In the genomic region with DNA sequence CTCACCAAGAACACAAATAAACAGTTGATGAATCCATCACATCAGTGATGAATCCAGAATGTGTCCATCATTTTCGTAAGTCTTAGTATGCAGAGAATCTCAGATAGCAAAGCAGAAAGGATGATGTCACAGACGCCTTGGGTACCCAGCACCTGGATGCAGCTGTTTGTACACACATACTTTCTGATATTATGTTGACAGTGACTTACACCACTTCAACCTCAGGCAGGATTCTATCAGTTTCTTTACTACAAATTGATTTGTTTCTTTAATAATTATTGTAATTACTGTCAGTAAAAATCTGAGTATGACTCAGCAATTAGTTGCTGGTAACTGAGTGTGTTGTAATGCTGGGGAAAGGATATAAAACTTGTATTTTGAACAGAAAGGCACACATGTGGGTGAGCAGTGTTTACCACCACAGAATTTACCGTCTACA, we compare ENCODE assay signal across 14 cellular contexts.
A peak's percentile ranks its signal among the peaks of the same experiment; 100 is the strongest.
DNase-seq lines count a peak whose midpoint lies in the region; ATAC-seq and TF ChIP-seq lines count a peak whose summit lies in the region.
"Had no signal": no experiment of that assay in that cellular context is flagged by ENCODE, and none has a peak within 500 bp of the region (broad histone marks: within the 10 kb centered on the region; RNA-seq: fewer than 3 reads in every experiment).

No MANE protein-coding gene starts in this region.

- peaks cover 20% of the 10 kb centered on the region for H3K36me3 ChIP-seq in BLaER1
- H3K36me3 ChIP-seq: adrenal gland, pancreas had no signal

- peaks cover 31% of the 10 kb centered on the region for H3K9me3 Mint-ChIP-seq in T-helper 2 cell treated with Interferon-gamma antibody and Interleukin-4, amounts not matched to agents 5 μg/mL and 100 μg/mL, for 36 hours

- peak overlapping the region; percentile 63 for H3K4me2 ChIP-seq in BLaER1

- peaks cover 5% of the 10 kb centered on the region; the same call in 1 of the 2 replicates for H3K9me3 ChIP-seq in BLaER1
- H3K9me3 ChIP-seq: adrenal gland, pancreas had no signal

- TF ChIP-seq CTCF in fibroblast of pulmonary artery (IDR thresholded peaks at IDR 0.05; ENCODE audit: low read length, missing control alignments), result no peak

- no peak overlapping the region for H3K9ac ChIP-seq in BLaER1

- ATAC-seq in GM19455 (IDR thresholded peaks at IDR 0.05; ENCODE audit: unreplicated experiment), result no peak
- ATAC-seq: pancreas had no signal

- no peaks in the 10 kb centered on the region for H3K27me3 ChIP-seq in BLaER1
- H3K27me3 ChIP-seq: adrenal gland, pancreas had no signal

- DNase-seq in DMS53 treated with DMSO at 0.1 percent for 48 hours (lab: John Stamatoyannopoulos, UW; ENCODE audit: unreplicated experiment), result peak; percentile 36
- no peak for DNase-seq in T-helper 2 cell treated with Interferon-gamma antibody and Interleukin-4, amounts not matched to agents 5 μg/mL and 100 μg/mL, for 36 hours (ENCODE audit: low spot score)
- peak; percentile 35 for DNase-seq in fibroblast of pulmonary artery (ENCODE audit: low read depth)
- DNase-seq in HPDE6-E6E7 (ENCODE audit: extremely low spot score), result no peak
- DNase-seq in activated gamma-delta T cell treated with Interleukin-2 at 50 U/mL for 16 hours, result no peak
- DNase-seq: adrenal gland; hypothalamus; MV-4-11; NCI-H526 treated with DMSO at 0.1 percent for 48 hours; pancreas; SHP77 treated with DMSO at 0.1 percent for 48 hours; stimulated activated naive CD4-positive, alpha-beta T cell had no signal

- H3K27ac ChIP-seq in BLaER1, result 0 out of 2 replicates have a peak overlapping the region, but pooled peaks have one; percentile 3
- H3K27ac ChIP-seq: adrenal gland, pancreas had no signal

- H3K36me3 Mint-ChIP-seq in T-helper 2 cell treated with Interferon-gamma antibody and Interleukin-4, amounts not matched to agents 5 μg/mL and 100 μg/mL, for 36 hours (ENCODE audit: low read depth), result peaks cover 63% of the 10 kb centered on the region

- peaks cover 93% of the 10 kb centered on the region for H4K20me1 ChIP-seq in BLaER1

- H3K4me3 ChIP-seq in BLaER1, result no peak overlapping the region
- H3K4me3 ChIP-seq in fibroblast of pulmonary artery (replicated peaks; ENCODE audit: low read depth, low read length), result no peak overlapping the region
- H3K4me3 ChIP-seq: adrenal gland, pancreas had no signal

- peak overlapping the region; percentile 49 for H3K27ac Mint-ChIP-seq in T-helper 2 cell treated with Interferon-gamma antibody and Interleukin-4, amounts not matched to agents 5 μg/mL and 100 μg/mL, for 36 hours

- peaks cover 60% of the 10 kb centered on the region for H3K4me1 Mint-ChIP-seq in T-helper 2 cell treated with Interferon-gamma antibody and Interleukin-4, amounts not matched to agents 5 μg/mL and 100 μg/mL, for 36 hours (ENCODE audit: low read depth)

- no peak overlapping the region for H3K4me3 Mint-ChIP-seq in T-helper 2 cell treated with Interferon-gamma antibody and Interleukin-4, amounts not matched to agents 5 μg/mL and 100 μg/mL, for 36 hours

- H3K4me1 ChIP-seq in BLaER1, result peaks cover 49% of the 10 kb centered on the region
- H3K4me1 ChIP-seq: pancreas had no signal

- H3K27me3 Mint-ChIP-seq in T-helper 2 cell treated with Interferon-gamma antibody and Interleukin-4, amounts not matched to agents 5 μg/mL and 100 μg/mL, for 36 hours (ENCODE audit: low read depth), result no peaks in the 10 kb centered on the region

Comparison
In these comparisons a context has a peak if more than half of its experiments do, and no peak if none do; other contexts are left out.
1. DNase-seq: peak in DMS53 treated with DMSO at 0.1 percent for 48 hours (single experiment) and fibroblast of pulmonary artery (single experiment); none in T-helper 2 cell treated with Interferon-gamma antibody and Interleukin-4, amounts not matched to agents 5 μg/mL and 100 μg/mL, for 36 hours (single experiment), HPDE6-E6E7 (single experiment) and activated gamma-delta T cell treated with Interleukin-2 at 50 U/mL for 16 hours (single experiment).